In genomic region chr11:36375348-36376314, GRCh38 we compare ENCODE assay signal across 8 cellular contexts.
DNase-seq lines count a peak whose midpoint lies in the region; ATAC-seq, FAIRE-seq and TF ChIP-seq lines count a peak whose summit lies in the region.

No MANE protein-coding gene starts in this region.

- dilution Hi-C loops in endothelial cell of umbilical vein (cut with MboI; ENCODE audit: extremely low pct_ligation_motif_present, low sequenced_read_pairs), result no loop called here

- H4K91ac ChIP-seq in trophoblast cell (ENCODE audit: low read depth, low read length), result no peak overlapping the region

- no peaks in the 10 kb centered on the region for H3K36me3 ChIP-seq in CD4-positive, CD25-positive, alpha-beta regulatory T cell (ENCODE audit: control insufficient read depth, insufficient read depth, low read length)
- H3K36me3 ChIP-seq in Peyer's patch, result no peaks in the 10 kb centered on the region
- H3K36me3 ChIP-seq in endothelial cell of umbilical vein (ENCODE audit: control insufficient read depth in 2 of 2, extremely low read depth in 1 of 2, insufficient read depth in 2 of 2, low read length in 2 of 2), result peaks cover 0 to 3% of the 10 kb centered on the region in 2 experiments
- peaks cover 0 to 4% of the 10 kb centered on the region in 2 experiments for H3K36me3 ChIP-seq in trophoblast cell (ENCODE audit: control insufficient read depth in 1 of 2, insufficient read depth in 2 of 2, low read length in 2 of 2)

- no peak overlapping the region for H3K27ac Mint-ChIP-seq in CD4-positive, CD25-positive, alpha-beta regulatory T cell

- ATAC-seq in CD4-positive, CD25-positive, alpha-beta regulatory T cell (ENCODE audit: low read depth in 2 of 2), result no peak
- ATAC-seq in HG03097 (IDR thresholded peaks at IDR 0.05; ENCODE audit: low FRiP score, unreplicated experiment), result no peak

- no CpG with 5 or more reads among the region's 18 CpGs for WGBS in trophoblast cell (ENCODE audit: extremely low coverage, insufficient coverage, insufficient read length)

- no peaks in the 10 kb centered on the region for H3K9me1 ChIP-seq in endothelial cell of umbilical vein (replicated peaks; ENCODE audit: control insufficient read depth, extremely low read depth, insufficient read depth, low read length)

- H2AFZ ChIP-seq in endothelial cell of umbilical vein (ENCODE audit: low read depth, low read length) (peak overlapping the region; percentile 77), trophoblast cell (ENCODE audit: insufficient read depth, low read length, poor library complexity) (peak overlapping the region; percentile 59)

- TF ChIP-seq POLR2A in Peyer's patch (IDR thresholded peaks at IDR 0.05), result no peak
- TF ChIP-seq POLR2A in endothelial cell of umbilical vein (IDR thresholded peaks at IDR 0.05; ENCODE audit: low read depth, low read length), result no peak

- H3K9ac ChIP-seq in endothelial cell of umbilical vein (replicated peaks; ENCODE audit: extremely low read depth, insufficient read depth, low read length) (no peak overlapping the region), trophoblast cell (ENCODE audit: low read length) (no peak overlapping the region)

- no peaks in the 10 kb centered on the region for H4K20me1 ChIP-seq in endothelial cell of umbilical vein (replicated peaks; ENCODE audit: control insufficient read depth, extremely low read depth, insufficient read depth, low read length)

- intact Hi-C loops in endothelial cell of umbilical vein (cut with micrococcal nuclease), result loop anchor here (1.0 to 2.0 kb wide), 3 partner anchors 33 to 83 kb away; no protein-coding TSS in a partner anchor

- no peak for DNase-seq in CD4-positive, CD25-positive, alpha-beta regulatory T cell
- no peak for DNase-seq in Peyer's patch
- DNase-seq in endothelial cell of umbilical vein (ENCODE audit: low read depth, low spot score), result peak; percentile 25
- DNase-seq in trophoblast cell, result no peak
- no peak for DNase-seq in NCI-H524 treated with DMSO at 0.1 percent for 48 hours (lab: John Stamatoyannopoulos, UW)
- DNase-seq in HuH-7.5 (ENCODE audit: low spot score), result no peak
- DNase-seq in A172 (ENCODE audit: low spot score), result no peak

- H3K79me2 ChIP-seq in endothelial cell of umbilical vein (ENCODE audit: control insufficient read depth, insufficient read depth, low read length), result no peaks in the 10 kb centered on the region
- peaks cover 8% of the 10 kb centered on the region for H3K79me2 ChIP-seq in trophoblast cell (ENCODE audit: control insufficient read depth, insufficient read depth, low read length, poor library complexity)

- H3K4me3 Mint-ChIP-seq in CD4-positive, CD25-positive, alpha-beta regulatory T cell, result peak overlapping the region; percentile 50 to 66 (median 55)

- H3K79me1 ChIP-seq in trophoblast cell (ENCODE audit: low read length), result peaks cover 10% of the 10 kb centered on the region

- peak overlapping the region; percentile 43 for H4K8ac ChIP-seq in trophoblast cell (ENCODE audit: low read depth, low read length)

- peaks cover 20% of the 10 kb centered on the region for H3K4me1 ChIP-seq in CD4-positive, CD25-positive, alpha-beta regulatory T cell (ENCODE audit: control insufficient read depth, insufficient read depth, low read length, poor library complexity, severe bottlenecking)
- H3K4me1 ChIP-seq in Peyer's patch (peaks cover 0 to 59% (median 3%) of the 10 kb centered on the region in 4 donors), endothelial cell of umbilical vein (ENCODE audit: control insufficient read depth, extremely low read depth, insufficient read depth, low read length) (peaks cover 10% of the 10 kb centered on the region), trophoblast cell (ENCODE audit: control insufficient read depth in 1 of 2, insufficient read depth in 2 of 2, low read length in 2 of 2) (peaks cover 5 to 6% of the 10 kb centered on the region in 2 experiments)

- peaks cover 83% of the 10 kb centered on the region for H3K27me3 Mint-ChIP-seq in CD4-positive, CD25-positive, alpha-beta regulatory T cell

- FAIRE-seq in endothelial cell of umbilical vein (lab: Jason Lieb, UNC), result no peak

- POLR2A ChIA-PET in endothelial cell of umbilical vein (lab: Charles Lee), result interaction anchor here (0.7 to 0.8 kb wide), 2 partner anchors 28 to 125 kb away, joined by 3 to 7 read pairs; no protein-coding TSS in a partner anchor

- no peaks in the 10 kb centered on the region for H3K36me3 Mint-ChIP-seq in CD4-positive, CD25-positive, alpha-beta regulatory T cell

- H2BK120ac ChIP-seq in trophoblast cell (ENCODE audit: insufficient read depth, low read length, poor library complexity), result no peak overlapping the region

- H3K4me2 ChIP-seq in endothelial cell of umbilical vein (ENCODE audit: insufficient read depth, low read length) (peak overlapping the region; percentile 45), trophoblast cell (ENCODE audit: low read length) (peak overlapping the region; percentile 78)

- no peak overlapping the region for H4K12ac ChIP-seq in trophoblast cell (ENCODE audit: low read depth, low read length)

- no TSS peak for BruUV-seq in endothelial cell of umbilical vein (replicated peaks; lab: Mats Ljungman, UMichigan)

- no peak overlapping the region for H3K14ac ChIP-seq in trophoblast cell (ENCODE audit: low read length)

- no peaks in the 10 kb centered on the region for H3K9me3 Mint-ChIP-seq in CD4-positive, CD25-positive, alpha-beta regulatory T cell

- no peak overlapping the region for H3K4ac ChIP-seq in trophoblast cell (ENCODE audit: low read depth, low read length)

- H3K18ac ChIP-seq in trophoblast cell (ENCODE audit: low read length), result no peak overlapping the region

- TF ChIP-seq CTCF in Peyer's patch (IDR thresholded peaks at IDR 0.05) (no peak), endothelial cell of umbilical vein (IDR thresholded peaks at IDR 0.05; ENCODE audit: extremely low read depth in 1 of 2, insufficient read depth in 1 of 2, low read depth in 1 of 2, low read length in 2 of 2) (no peak)

- H2BK12ac ChIP-seq in trophoblast cell (ENCODE audit: low read length), result no peak overlapping the region

- no peak overlapping the region for H3K23ac ChIP-seq in trophoblast cell (ENCODE audit: low read length)

- peaks cover 22% of the 10 kb centered on the region for H3K27me3 ChIP-seq in CD4-positive, CD25-positive, alpha-beta regulatory T cell (ENCODE audit: control insufficient read depth, insufficient read depth, low read length)
- no peaks in the 10 kb centered on the region for H3K27me3 ChIP-seq in Peyer's patch
- peaks cover 19 to 20% of the 10 kb centered on the region in 2 experiments for H3K27me3 ChIP-seq in endothelial cell of umbilical vein (ENCODE audit: control insufficient read depth in 2 of 2, insufficient read depth in 2 of 2, low read length in 2 of 2)
- H3K27me3 ChIP-seq in trophoblast cell (ENCODE audit: insufficient read depth, low read length), result peaks cover 15% of the 10 kb centered on the region

- H2AK5ac ChIP-seq in trophoblast cell (ENCODE audit: low read length), result no peak overlapping the region

- CTCF ChIA-PET in endothelial cell of umbilical vein (lab: Charles Lee), result interaction anchor here (0.6 to 6.1 kb wide), 23 partner anchors 12 to 165 kb away, joined by 3 to 61 read pairs (median 6); partner anchors contain the start of genes COMMD9 and TRAF6

- no peaks in the 10 kb centered on the region for H3K9me3 ChIP-seq in CD4-positive, CD25-positive, alpha-beta regulatory T cell (ENCODE audit: control insufficient read depth in 2 of 2, low read length in 2 of 2)
- H3K9me3 ChIP-seq in Peyer's patch (no peaks in the 10 kb centered on the region), endothelial cell of umbilical vein (replicated peaks; ENCODE audit: control insufficient read depth, insufficient read depth, low read length) (no peaks in the 10 kb centered on the region), trophoblast cell (ENCODE audit: insufficient read depth, low read depth, low read length) (peaks cover 5% of the 10 kb centered on the region)

- H3K4me3 ChIP-seq in CD4-positive, CD25-positive, alpha-beta regulatory T cell (ENCODE audit: low read depth, low read length), result no peak overlapping the region
- peak overlapping the region in 3 of 4 donors; percentile 54 to 90 (median 82) for H3K4me3 ChIP-seq in Peyer's patch
- peak overlapping the region in 2 of 3 experiments; percentile 53 to 74 for H3K4me3 ChIP-seq in endothelial cell of umbilical vein (replicated peaks in 1 of 3; ENCODE audit: insufficient read depth in 1 of 3, low read depth in 1 of 3, low read length in 3 of 3)
- peak overlapping the region; percentile 86 for H3K4me3 ChIP-seq in trophoblast cell (ENCODE audit: low read depth, low read length)

- no peak overlapping the region for H2BK5ac ChIP-seq in trophoblast cell (ENCODE audit: low read depth, low read length, poor library complexity)

- H3K27ac ChIP-seq in CD4-positive, CD25-positive, alpha-beta regulatory T cell (ENCODE audit: insufficient read depth, low read length, poor library complexity, severe bottlenecking), result no peak overlapping the region
- peak overlapping the region; percentile 72 to 84 (median 78) for H3K27ac ChIP-seq in Peyer's patch
- H3K27ac ChIP-seq in endothelial cell of umbilical vein (ENCODE audit: insufficient read depth, low read depth, low read length), result no peak overlapping the region
- H3K27ac ChIP-seq in trophoblast cell (ENCODE audit: low read depth, low read length), result no peak overlapping the region

- peaks cover 0 to 22% (median 9%) of the 10 kb centered on the region in 4 donors for H3K4me1 Mint-ChIP-seq in CD4-positive, CD25-positive, alpha-beta regulatory T cell

TF ChIP-seq in endothelial cell of umbilical vein, 7 proteins besides CTCF, POLR2A, EP300 and RAD21:
- TF ChIP-seq POLR2AphosphoS5 (IDR thresholded peaks at IDR 0.05; ENCODE audit: insufficient read depth, low read depth, low read length) (no peak), FOS (IDR thresholded peaks at IDR 0.05; ENCODE audit: borderline replicate concordance, insufficient read depth, low read length) (no peak), EZH2 (IDR thresholded peaks at IDR 0.05; ENCODE audit: borderline replicate concordance, low read depth, low read length, severe bottlenecking) (no peak), MAX (IDR thresholded peaks at IDR 0.05; ENCODE audit: insufficient read depth, insufficient read length) (no peak), JUN (IDR thresholded peaks at IDR 0.05; ENCODE audit: borderline replicate concordance, insufficient read depth, insufficient read length, low read depth) (no peak), GATA2 (IDR thresholded peaks at IDR 0.05; ENCODE audit: insufficient read depth, insufficient read length, low read depth, low read length) (no peak), MYC (IDR thresholded peaks at IDR 0.05; ENCODE audit: low read depth, low read length) (no peak)

Comparison
In these comparisons a context has a peak if more than half of its experiments do, and no peak if none do; other contexts are left out.
1. H3K27ac ChIP-seq: peak in Peyer's patch (4 of 4); none in CD4-positive, CD25-positive, alpha-beta regulatory T cell (single experiment), endothelial cell of umbilical vein (single experiment) and trophoblast cell (single experiment).